ENCODE assay signal across 13 cellular contexts in the genomic region with DNA sequence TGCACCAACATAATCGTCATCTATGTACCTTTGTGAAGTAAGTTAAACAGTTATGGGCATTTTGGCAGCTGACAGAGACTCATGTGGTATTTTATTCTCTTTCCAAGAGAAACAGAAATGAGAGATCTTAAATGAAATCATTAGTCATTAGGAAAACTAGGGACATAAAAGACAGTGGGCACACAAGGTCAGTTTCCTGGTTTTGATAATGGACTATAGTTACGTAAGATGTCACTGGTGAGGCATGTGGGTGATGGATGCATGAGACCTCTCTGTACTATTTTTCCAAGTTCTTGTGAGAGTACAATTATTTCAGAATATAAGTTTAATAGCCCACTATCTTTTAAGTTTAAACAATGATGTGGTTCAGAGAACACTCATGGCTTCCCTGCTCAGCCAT.
"Had no signal": no experiment of that assay in that cellular context is flagged by ENCODE, and none has a peak within 500 bp of the region (broad histone marks: within the 10 kb centered on the region; RNA-seq: fewer than 3 reads in every experiment).

No MANE protein-coding gene starts in this region.

- DNase-seq: activated CD4-positive, alpha-beta T cell treated with anti-CD3 and anti-CD28 coated beads, Interleukin-2, amount 50 U/mL, for 4 hours; activated naive CD4-positive, alpha-beta T cell; activated T-cell treated with anti-CD3 and anti-CD28 coated beads for 4 hours; aorta; effector CD4-positive, alpha-beta T cell; heart right ventricle; naive B cell; stimulated activated CD4-positive, alpha-beta T cell treated with anti-CD3 and anti-CD28 coated beads, Interleukin-12 subunit alpha, Interleukin-12 subunit beta, amount 100 ng/mL, for 4 hours; stimulated activated CD4-positive, alpha-beta T cell treated with anti-CD3 and anti-CD28 coated beads, Interleukin-2, amount 100 ng/mL, for 24 hours; tibial artery had no signal

- H3K4me3 ChIP-seq: gastroesophageal sphincter, heart right ventricle, lung, neural progenitor cell, tibial artery had no signal

- H3K9me3 ChIP-seq: gastroesophageal sphincter, heart right ventricle, tibial artery had no signal

- H3K9ac ChIP-seq: neural progenitor cell had no signal

- H3K4me2 ChIP-seq: neural progenitor cell had no signal

- H3K4me1 ChIP-seq: gastroesophageal sphincter had no signal

- H3K27me3 ChIP-seq: gastroesophageal sphincter, heart right ventricle, neural progenitor cell, tibial artery had no signal
